Comparison of ENCODE assay signal across 17 cellular contexts in the genomic region with DNA sequence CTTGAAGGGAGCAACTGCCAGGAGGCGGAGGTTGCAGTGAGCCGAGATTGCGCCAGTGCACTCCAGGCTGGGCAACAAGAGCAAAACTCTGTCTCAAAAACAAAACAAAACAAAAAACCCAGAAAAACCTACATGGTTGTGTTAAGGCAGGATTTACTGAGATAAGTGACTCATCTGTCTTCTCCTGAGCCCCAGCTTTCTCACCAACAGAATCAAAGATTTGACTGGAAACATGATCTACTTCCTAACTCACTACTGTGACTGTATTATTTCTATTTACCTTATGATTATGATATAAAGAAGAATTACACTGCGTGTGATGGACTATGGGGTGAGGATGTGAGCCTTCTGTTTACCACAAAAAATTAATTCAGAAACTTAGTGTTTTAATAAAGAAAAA.
"Had no signal": no experiment of that assay in that cellular context is flagged by ENCODE, and none has a peak within 500 bp of the region (broad histone marks: within the 10 kb centered on the region; RNA-seq: fewer than 3 reads in every experiment).

No MANE protein-coding gene starts in this region.

- H3K4me3 ChIP-seq: esophagus muscularis mucosa, lung had no signal

- H3K27me3 ChIP-seq: esophagus muscularis mucosa, foreskin keratinocyte had no signal

- H3K4me1 ChIP-seq: esophagus muscularis mucosa, foreskin keratinocyte had no signal

- H3K9me3 ChIP-seq: esophagus muscularis mucosa had no signal

- DNase-seq: activated CD4-positive, alpha-beta T cell treated with anti-CD3 and anti-CD28 coated beads for 4 hours; activated CD8-positive, alpha-beta T cell treated with anti-CD3 and anti-CD28 coated beads for 36 hours; activated effector memory CD4-positive, alpha-beta T cell treated with Interleukin-2 at 50 U/mL for 16 hours; activated naive CD4-positive, alpha-beta T cell treated with anti-CD3 and anti-CD28 coated beads, Interleukin-2, amount 50 U/mL, for 16 hours; activated T-cell treated with anti-CD3 and anti-CD28 coated beads, Interleukin-2, amount 50 U/mL, for 4 hours; amniotic stem cell; left cardiac atrium; naive thymus-derived CD4-positive, alpha-beta T cell; stimulated activated CD4-positive, alpha-beta T cell treated with anti-CD3 and anti-CD28 coated beads, Interleukin-4, amount 100 ng/mL, for 24 hours; stimulated activated naive CD8-positive, alpha-beta T cell treated with anti-CD3 and anti-CD28 coated beads, Interleukin-15, Interleukin-2, amounts not matched to agents 100 U/mL and 50 U/mL, for 24 hours; T-helper 1 cell; trophoblast cell; WERI-Rb-1 had no signal

- ATAC-seq: activated CD8-positive, alpha-beta T cell treated with anti-CD3 and anti-CD28 coated beads for 36 hours; activated T-cell treated with anti-CD3 and anti-CD28 coated beads, Interleukin-2, amount 50 U/mL, for 4 hours; foreskin keratinocyte; left cardiac atrium; naive thymus-derived CD4-positive, alpha-beta T cell; SK-N-SH treated with all-trans-retinoic acid at 6 μM for 48 hours; stimulated activated naive CD8-positive, alpha-beta T cell treated with anti-CD3 and anti-CD28 coated beads, Interleukin-15, Interleukin-2, amounts not matched to agents 100 U/mL and 50 U/mL, for 24 hours had no signal

- H3K27ac ChIP-seq: esophagus muscularis mucosa, foreskin keratinocyte, WERI-Rb-1 had no signal
